36 cellular contexts compared by ENCODE assay signal in genomic region chr3:116083686-116084085, GRCh38.
DNase-seq lines count a peak whose midpoint lies in the region; ATAC-seq, FAIRE-seq and TF ChIP-seq lines count a peak whose summit lies in the region.
"Had no signal": no experiment of that assay in that cellular context is flagged by ENCODE, and none has a peak within 500 bp of the region (broad histone marks: within the 10 kb centered on the region; RNA-seq: fewer than 3 reads in every experiment).

No MANE protein-coding gene starts in this region.

- H3K36me3 Mint-ChIP-seq in immature natural killer cell = no peaks in the 10 kb centered on the region
- no peaks in the 10 kb centered on the region for H3K36me3 Mint-ChIP-seq in T-helper 2 cell treated with Interferon-gamma antibody and Interleukin-4, amounts not matched to agents 5 μg/mL and 100 μg/mL, for 36 hours (ENCODE audit: low read depth)
- H3K36me3 Mint-ChIP-seq: activated naive CD8-positive, alpha-beta T cell treated with anti-CD3 and anti-CD28 coated beads, Interleukin-2, amount 10 ng/mL, durations not matched to agents 7 days and 5 days; memory B cell; stimulated activated effector memory CD8-positive, alpha-beta T cell treated with anti-CD3 and anti-CD28 coated beads, Interleukin-12 subunit alpha, Interleukin-12 subunit beta, amount 100 ng/mL, for 72 hours had no signal

- H3K9me3 Mint-ChIP-seq in immature natural killer cell = peaks cover 1 to 12% (median 8%) of the 10 kb centered on the region in 6 donors
- H3K9me3 Mint-ChIP-seq in T-helper 2 cell treated with Interferon-gamma antibody and Interleukin-4, amounts not matched to agents 5 μg/mL and 100 μg/mL, for 36 hours = no peaks in the 10 kb centered on the region
- H3K9me3 Mint-ChIP-seq: memory B cell had no signal

- H3K27me3 ChIP-seq in foreskin keratinocyte = no peaks in the 10 kb centered on the region
- H3K27me3 ChIP-seq: BLaER1, body of pancreas, dorsolateral prefrontal cortex, heart left ventricle, neutrophil, SJCRH30 had no signal

- FAIRE-seq in D721Med (lab: Jason Lieb, UNC) = no peak
- FAIRE-seq: GM12892, H1, HepG2, RCC 7860, TTC549 had no signal

- H3K4me3 ChIP-seq in astrocyte of the cerebellum (ENCODE audit: low read depth, low read length) = no peak overlapping the region
- H3K4me3 ChIP-seq: BLaER1, body of pancreas, dorsolateral prefrontal cortex, heart left ventricle, SJCRH30 had no signal

- H3K4me1 ChIP-seq in foreskin keratinocyte = peaks cover 18% of the 10 kb centered on the region
- H3K4me1 ChIP-seq: BLaER1, body of pancreas, heart left ventricle, SJCRH30 had no signal

- no peak overlapping the region for H3K27ac Mint-ChIP-seq in immature natural killer cell
- H3K27ac Mint-ChIP-seq in T-helper 2 cell treated with Interferon-gamma antibody and Interleukin-4, amounts not matched to agents 5 μg/mL and 100 μg/mL, for 36 hours = no peak overlapping the region
- H3K27ac Mint-ChIP-seq: activated CD4-positive, alpha-beta T cell treated with anti-CD3 and anti-CD28 coated beads for 36 hours; activated CD8-positive, alpha-beta T cell treated with anti-CD3 and anti-CD28 coated beads, Interleukin-2, amount 10 ng/mL, durations not matched to agents 7 days and 5 days; activated naive CD8-positive, alpha-beta T cell treated with anti-CD3 and anti-CD28 coated beads, Interleukin-2, amount 10 ng/mL, durations not matched to agents 7 days and 5 days; memory B cell; stimulated activated effector memory CD8-positive, alpha-beta T cell treated with anti-CD3 and anti-CD28 coated beads, Interleukin-12 subunit alpha, Interleukin-12 subunit beta, amount 100 ng/mL, for 72 hours had no signal

- DNase-seq in A172 (ENCODE audit: low spot score) (peak; percentile 65), ELR (ENCODE audit: low read depth) (peak; percentile 88), astrocyte of the cerebellum (ENCODE audit: low read depth) (peak; percentile 11), foreskin keratinocyte (peak; percentile 33 to 73), immature natural killer cell (no peak), HCEC 1CT (no peak), D721Med (ENCODE audit: insufficient read length, low spot score) (no peak)
- DNase-seq in T-helper 2 cell treated with Interferon-gamma antibody and Interleukin-4, amounts not matched to agents 5 μg/mL and 100 μg/mL, for 36 hours (ENCODE audit: low spot score) = no peak
- DNase-seq: ACHN; activated CD4-positive, alpha-beta T cell treated with anti-CD3 and anti-CD28 coated beads for 36 hours; activated CD8-positive, alpha-beta T cell treated with anti-CD3 and anti-CD28 coated beads, Interleukin-2, amount 10 ng/mL, durations not matched to agents 7 days and 5 days; activated effector memory CD4-positive, alpha-beta T cell treated with anti-CD3 and anti-CD28 coated beads, Interleukin-2, amount 50 U/mL, for 16 hours; activated naive CD8-positive, alpha-beta T cell treated with anti-CD3 and anti-CD28 coated beads, Interleukin-2, amount 10 ng/mL, durations not matched to agents 7 days and 5 days; activated T-cell treated with anti-CD3 and anti-CD28 coated beads for 4 hours; body of pancreas; COR-L47; dorsolateral prefrontal cortex; heart left ventricle; NCI-H1092 treated with DMSO at 0.1 percent for 48 hours; NCI-H187; NCI-H526; stimulated activated CD4-positive, alpha-beta T cell treated with anti-CD3 and anti-CD28 coated beads, Interleukin-4, amount 100 ng/mL, for 24 hours; T-helper 1 cell; trophoblast cell had no signal

- in situ Hi-C loops in astrocyte of the cerebellum (cut with HindIII; ENCODE audit: low sequenced_read_pairs) = no loop called here

- H3K27ac ChIP-seq in foreskin keratinocyte = peak overlapping the region; percentile 75
- H3K27ac ChIP-seq: BLaER1, body of pancreas, dorsolateral prefrontal cortex, heart left ventricle, HL-60, neutrophil, SJCRH30 had no signal

- no peak for TF ChIP-seq CTCF in astrocyte of the cerebellum (IDR thresholded peaks at IDR 0.05; ENCODE audit: low read depth, low read length, missing control alignments)
- no peak for TF ChIP-seq CTCF in foreskin keratinocyte (conservative IDR thresholded peaks at IDR 0.05)
- TF ChIP-seq CTCF in D721Med (IDR thresholded peaks at IDR 0.05; ENCODE audit: insufficient read depth, missing control alignments) = no peak

- no peak overlapping the region for H3K4me3 Mint-ChIP-seq in immature natural killer cell
- no peak overlapping the region for H3K4me3 Mint-ChIP-seq in T-helper 2 cell treated with Interferon-gamma antibody and Interleukin-4, amounts not matched to agents 5 μg/mL and 100 μg/mL, for 36 hours
- H3K4me3 Mint-ChIP-seq: activated CD4-positive, alpha-beta T cell treated with anti-CD3 and anti-CD28 coated beads for 36 hours; activated CD8-positive, alpha-beta T cell treated with anti-CD3 and anti-CD28 coated beads, Interleukin-2, amount 10 ng/mL, durations not matched to agents 7 days and 5 days; activated naive CD8-positive, alpha-beta T cell treated with anti-CD3 and anti-CD28 coated beads, Interleukin-2, amount 10 ng/mL, durations not matched to agents 7 days and 5 days; memory B cell; stimulated activated effector memory CD8-positive, alpha-beta T cell treated with anti-CD3 and anti-CD28 coated beads, Interleukin-12 subunit alpha, Interleukin-12 subunit beta, amount 100 ng/mL, for 72 hours had no signal

- H3K4me1 Mint-ChIP-seq in immature natural killer cell = no peaks in the 10 kb centered on the region
- H3K4me1 Mint-ChIP-seq in T-helper 2 cell treated with Interferon-gamma antibody and Interleukin-4, amounts not matched to agents 5 μg/mL and 100 μg/mL, for 36 hours (ENCODE audit: low read depth) = no peaks in the 10 kb centered on the region
- H3K4me1 Mint-ChIP-seq: activated CD4-positive, alpha-beta T cell treated with anti-CD3 and anti-CD28 coated beads for 36 hours; activated naive CD8-positive, alpha-beta T cell treated with anti-CD3 and anti-CD28 coated beads, Interleukin-2, amount 10 ng/mL, durations not matched to agents 7 days and 5 days; memory B cell; stimulated activated effector memory CD8-positive, alpha-beta T cell treated with anti-CD3 and anti-CD28 coated beads, Interleukin-12 subunit alpha, Interleukin-12 subunit beta, amount 100 ng/mL, for 72 hours had no signal

- ATAC-seq in foreskin keratinocyte = peak; percentile 86
- ATAC-seq: activated CD4-positive, alpha-beta T cell treated with anti-CD3 and anti-CD28 coated beads for 36 hours; activated CD8-positive, alpha-beta T cell treated with anti-CD3 and anti-CD28 coated beads, Interleukin-2, amount 10 ng/mL, durations not matched to agents 7 days and 5 days; body of pancreas; heart left ventricle; HepG2; sciatic nerve; stimulated activated effector memory CD8-positive, alpha-beta T cell treated with anti-CD3 and anti-CD28 coated beads, Interleukin-12 subunit alpha, Interleukin-12 subunit beta, amount 100 ng/mL, for 72 hours had no signal

- H3K27me3 Mint-ChIP-seq in immature natural killer cell (ENCODE audit: low read depth in 3 of 3) = no peaks in the 10 kb centered on the region
- H3K27me3 Mint-ChIP-seq in T-helper 2 cell treated with Interferon-gamma antibody and Interleukin-4, amounts not matched to agents 5 μg/mL and 100 μg/mL, for 36 hours (ENCODE audit: low read depth) = no peaks in the 10 kb centered on the region
- H3K27me3 Mint-ChIP-seq: activated CD4-positive, alpha-beta T cell treated with anti-CD3 and anti-CD28 coated beads for 36 hours; activated naive CD8-positive, alpha-beta T cell treated with anti-CD3 and anti-CD28 coated beads, Interleukin-2, amount 10 ng/mL, durations not matched to agents 7 days and 5 days had no signal

Comparison
In these comparisons a context has a peak if more than half of its experiments do, and no peak if none do; other contexts are left out.
1. DNase-seq: peak in A172 (single experiment), ELR (single experiment), astrocyte of the cerebellum (single experiment) and foreskin keratinocyte (2 of 2); none in immature natural killer cell (0 of 3), HCEC 1CT (single experiment), T-helper 2 cell treated with Interferon-gamma antibody and Interleukin-4, amounts not matched to agents 5 μg/mL and 100 μg/mL, for 36 hours (single experiment) and D721Med (single experiment).